ENCODE assay signal across 21 cellular contexts in genomic region chr4:177778623-177779022, GRCh38.
DNase-seq lines count a peak whose midpoint lies in the region; ATAC-seq lines count a peak whose summit lies in the region.
"Had no signal": no experiment of that assay in that cellular context is flagged by ENCODE, and none has a peak within 500 bp of the region (broad histone marks: within the 10 kb centered on the region; RNA-seq: fewer than 3 reads in every experiment).

No MANE protein-coding gene starts in this region.

- DNase-seq in LoVo (ENCODE audit: low spot score) (no peak), COR-L47 (lab: John Stamatoyannopoulos, UW) (no peak), occipital lobe (lab: John Stamatoyannopoulos, UW) (no peak)
- DNase-seq: ACHN; Caco-2; CD4-positive, alpha-beta T cell; DMS 273 treated with DMSO at 0.1 percent for 48 hours; DMS79 treated with DMSO at 0.1 percent for 48 hours; KBM-7; NCI-H1092 treated with DMSO at 0.1 percent for 48 hours; NCI-H1436 treated with DMSO at 0.1 percent for 48 hours; NCI-H2029; NCI-H226; NCI-H510A treated with DMSO at 0.1 percent for 48 hours; NCI-H774; T-helper 9 cell had no signal

- ATAC-seq in GM19351 (IDR thresholded peaks at IDR 0.05; ENCODE audit: unreplicated experiment), result peak; percentile 93
- peak; percentile 98 for ATAC-seq in HG02885 (IDR thresholded peaks at IDR 0.05; ENCODE audit: poor library complexity, unreplicated experiment)
- ATAC-seq in HG03432 (IDR thresholded peaks at IDR 0.05; ENCODE audit: unreplicated experiment), result peak; percentile 57
- no peak for ATAC-seq in HG02610 (IDR thresholded peaks at IDR 0.05; ENCODE audit: unreplicated experiment)
- ATAC-seq: Right ventricle myocardium inferior had no signal
